23 cellular contexts compared by ENCODE assay signal in genomic region chr22:40029189-40029890, GRCh38. TPM values are rescaled to one million over a fixed set of nuclear protein-coding genes. Genes with fewer than 3 reads are reported as not detected.
DNase-seq lines count a peak whose midpoint lies in the region; ATAC-seq and TF ChIP-seq lines count a peak whose summit lies in the region.
"Had no signal": no experiment of that assay in that cellular context is flagged by ENCODE, and none has a peak within 500 bp of the region (broad histone marks: within the 10 kb centered on the region; RNA-seq: fewer than 3 reads in every experiment).

No MANE protein-coding gene starts in this region.

- H3K27ac ChIP-seq in prostate gland = peak overlapping the region; percentile 57 to 76
- H3K27ac ChIP-seq: 22Rv1 had no signal

- TF ChIP-seq CTCF in GM13976 (IDR thresholded peaks at IDR 0.05; ENCODE audit: borderline replicate concordance, control extremely low read depth, extremely low read depth, insufficient read depth, missing control alignments) = no peak
- TF ChIP-seq CTCF in prostate gland (IDR thresholded peaks at IDR 0.05) = no peak

- H3K36me3 ChIP-seq in prostate gland = no peaks in the 10 kb centered on the region

- peaks cover 5% of the 10 kb centered on the region for H3K4me1 ChIP-seq in prostate gland (replicated peaks)

- intact Hi-C loops in prostate gland (cut with DNase I) = loop anchor here (5.0 kb wide), 1 partner anchor 318 kb away; the partner anchor contains the start of gene ADSL

- WGBS in prostate gland = 79% methylated on average over 19 of the region's 19 CpGs

- ATAC-seq in esophagus mucosa = peak; percentile 41
- no peak for ATAC-seq in HG02798 (IDR thresholded peaks at IDR 0.05; ENCODE audit: poor library complexity, unreplicated experiment)

- no peak for TF ChIP-seq POLR2A in prostate gland (IDR thresholded peaks at IDR 0.05)

- peak; percentile 54 for DNase-seq in activated effector memory CD4-positive, alpha-beta T cell treated with anti-CD3 and anti-CD28 coated beads, Interleukin-2, amount 50 U/mL, for 16 hours
- DNase-seq in activated effector memory CD4-positive, alpha-beta T cell treated with Interleukin-2 at 50 U/mL for 16 hours = no peak
- DNase-seq in GM13976 (ENCODE audit: low spot score) (peak; percentile 17), prostate gland (ENCODE audit: low spot score) (no peak), NOMO-1 treated with dmso at 0.1 percent for 144 hours (lab: John Stamatoyannopoulos, UW; ENCODE audit: unreplicated experiment) (no peak), cerebellar nuclear complex (lab: John Stamatoyannopoulos, UW) (no peak)
- DNase-seq: AML-193; CD4-positive, CD25-positive, alpha-beta regulatory T cell; COR-L47; GF-D8; HCEC 1CT; MV-4-11; NCI-H1694 treated with DMSO at 0.1 percent for 48 hours; NCI-H2107; NCI-H510A; NCI-H748 treated with DMSO at 0.1 percent for 48 hours; NK-92 treated with Interleukin-12 subunit alpha and Interleukin-12 subunit beta, amount 100 ng/mL, for 24 hours; SHP77 treated with DMSO at 0.1 percent for 48 hours had no signal

- no peaks in the 10 kb centered on the region for H3K27me3 ChIP-seq in prostate gland (replicated peaks; ENCODE audit: insufficient read depth)

- in situ Hi-C loops in GM13976 (cut with MboI; ENCODE audit: low sequenced_read_pairs, unreplicated experiment) = no loop called here

- H3K9me3 ChIP-seq in prostate gland = no peaks in the 10 kb centered on the region

- no peak overlapping the region for H3K4me3 ChIP-seq in prostate gland

RNA-seq across cellular contexts. Expression of gene FAM83F, which starts 34.6 kb away (rescaled TPM):
- total RNA-seq in esophagus mucosa = 50.7 TPM
- 10 to 100 TPM; 26.2 to 28.6 TPM for total RNA-seq in prostate gland
- total RNA-seq: OCI-LY7, RPMI7951 had no signal

Comparison
In these comparisons a context has a peak if more than half of its experiments do, and no peak if none do; other contexts are left out.
1. DNase-seq: peak in activated effector memory CD4-positive, alpha-beta T cell treated with anti-CD3 and anti-CD28 coated beads, Interleukin-2, amount 50 U/mL, for 16 hours (single experiment) and GM13976 (single experiment); none in activated effector memory CD4-positive, alpha-beta T cell treated with Interleukin-2 at 50 U/mL for 16 hours (single experiment), prostate gland (single experiment), NOMO-1 treated with dmso at 0.1 percent for 144 hours (single experiment) and cerebellar nuclear complex (0 of 2).